In the genomic region with DNA sequence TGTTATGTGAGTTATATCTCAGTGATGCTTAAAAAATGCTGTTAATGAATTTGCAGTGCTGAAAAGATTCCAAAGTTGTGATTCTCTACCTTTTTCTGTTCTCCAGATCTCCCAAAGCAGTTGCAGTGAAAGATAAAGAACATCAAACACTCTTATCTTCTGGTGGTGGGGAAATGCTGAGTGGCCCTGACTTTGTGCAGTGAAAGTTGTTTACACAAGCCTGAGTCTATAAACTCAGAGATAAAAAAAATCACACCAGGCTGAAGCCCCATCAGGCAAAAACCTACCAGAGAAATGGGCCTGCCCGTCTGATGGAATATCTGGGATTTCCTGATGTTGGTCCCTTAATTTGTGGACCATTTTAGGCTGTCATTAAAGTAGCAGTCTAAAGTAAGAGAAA, we compare ENCODE assay signal across 1 cellular context.
TF ChIP-seq lines count a peak whose summit lies in the region.

No MANE protein-coding gene starts in this region.

TF ChIP-seq in K562, 482 proteins besides CTCF, POLR2A, EP300 and RAD21 (continued from another document and continues in another):
- TF ChIP-seq, protein P1, sequence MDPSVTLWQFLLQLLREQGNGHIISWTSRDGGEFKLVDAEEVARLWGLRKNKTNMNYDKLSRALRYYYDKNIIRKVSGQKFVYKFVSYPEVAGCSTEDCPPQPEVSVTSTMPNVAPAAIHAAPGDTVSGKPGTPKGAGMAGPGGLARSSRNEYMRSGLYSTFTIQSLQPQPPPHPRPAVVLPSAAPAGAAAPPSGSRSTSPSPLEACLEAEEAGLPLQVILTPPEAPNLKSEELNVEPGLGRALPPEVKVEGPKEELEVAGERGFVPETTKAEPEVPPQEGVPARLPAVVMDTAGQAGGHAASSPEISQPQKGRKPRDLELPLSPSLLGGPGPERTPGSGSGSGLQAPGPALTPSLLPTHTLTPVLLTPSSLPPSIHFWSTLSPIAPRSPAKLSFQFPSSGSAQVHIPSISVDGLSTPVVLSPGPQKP (CRISPR knock-in tag; IDR thresholded peaks at IDR 0.05), result no peak
- TF ChIP-seq HES1 (IDR thresholded peaks at IDR 0.05; ENCODE audit: low read depth), result peak; percentile 82
- TF ChIP-seq, protein P2, sequence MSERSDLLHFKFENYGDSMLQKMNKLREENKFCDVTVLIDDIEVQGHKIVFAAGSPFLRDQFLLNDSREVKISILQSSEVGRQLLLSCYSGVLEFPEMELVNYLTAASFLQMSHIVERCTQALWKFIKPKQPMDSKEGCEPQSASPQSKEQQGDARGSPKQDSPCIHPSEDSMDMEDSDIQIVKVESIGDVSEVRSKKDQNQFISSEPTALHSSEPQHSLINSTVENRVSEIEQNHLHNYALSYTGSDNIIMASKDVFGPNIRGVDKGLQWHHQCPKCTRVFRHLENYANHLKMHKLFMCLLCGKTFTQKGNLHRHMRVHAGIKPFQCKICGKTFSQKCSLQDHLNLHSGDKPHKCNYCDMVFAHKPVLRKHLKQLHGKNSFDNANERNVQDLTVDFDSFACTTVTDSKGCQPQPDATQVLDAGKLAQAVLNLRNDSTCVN (CRISPR knock-in tag; IDR thresholded peaks at IDR 0.05), result no peak
- TF ChIP-seq, protein P3, sequence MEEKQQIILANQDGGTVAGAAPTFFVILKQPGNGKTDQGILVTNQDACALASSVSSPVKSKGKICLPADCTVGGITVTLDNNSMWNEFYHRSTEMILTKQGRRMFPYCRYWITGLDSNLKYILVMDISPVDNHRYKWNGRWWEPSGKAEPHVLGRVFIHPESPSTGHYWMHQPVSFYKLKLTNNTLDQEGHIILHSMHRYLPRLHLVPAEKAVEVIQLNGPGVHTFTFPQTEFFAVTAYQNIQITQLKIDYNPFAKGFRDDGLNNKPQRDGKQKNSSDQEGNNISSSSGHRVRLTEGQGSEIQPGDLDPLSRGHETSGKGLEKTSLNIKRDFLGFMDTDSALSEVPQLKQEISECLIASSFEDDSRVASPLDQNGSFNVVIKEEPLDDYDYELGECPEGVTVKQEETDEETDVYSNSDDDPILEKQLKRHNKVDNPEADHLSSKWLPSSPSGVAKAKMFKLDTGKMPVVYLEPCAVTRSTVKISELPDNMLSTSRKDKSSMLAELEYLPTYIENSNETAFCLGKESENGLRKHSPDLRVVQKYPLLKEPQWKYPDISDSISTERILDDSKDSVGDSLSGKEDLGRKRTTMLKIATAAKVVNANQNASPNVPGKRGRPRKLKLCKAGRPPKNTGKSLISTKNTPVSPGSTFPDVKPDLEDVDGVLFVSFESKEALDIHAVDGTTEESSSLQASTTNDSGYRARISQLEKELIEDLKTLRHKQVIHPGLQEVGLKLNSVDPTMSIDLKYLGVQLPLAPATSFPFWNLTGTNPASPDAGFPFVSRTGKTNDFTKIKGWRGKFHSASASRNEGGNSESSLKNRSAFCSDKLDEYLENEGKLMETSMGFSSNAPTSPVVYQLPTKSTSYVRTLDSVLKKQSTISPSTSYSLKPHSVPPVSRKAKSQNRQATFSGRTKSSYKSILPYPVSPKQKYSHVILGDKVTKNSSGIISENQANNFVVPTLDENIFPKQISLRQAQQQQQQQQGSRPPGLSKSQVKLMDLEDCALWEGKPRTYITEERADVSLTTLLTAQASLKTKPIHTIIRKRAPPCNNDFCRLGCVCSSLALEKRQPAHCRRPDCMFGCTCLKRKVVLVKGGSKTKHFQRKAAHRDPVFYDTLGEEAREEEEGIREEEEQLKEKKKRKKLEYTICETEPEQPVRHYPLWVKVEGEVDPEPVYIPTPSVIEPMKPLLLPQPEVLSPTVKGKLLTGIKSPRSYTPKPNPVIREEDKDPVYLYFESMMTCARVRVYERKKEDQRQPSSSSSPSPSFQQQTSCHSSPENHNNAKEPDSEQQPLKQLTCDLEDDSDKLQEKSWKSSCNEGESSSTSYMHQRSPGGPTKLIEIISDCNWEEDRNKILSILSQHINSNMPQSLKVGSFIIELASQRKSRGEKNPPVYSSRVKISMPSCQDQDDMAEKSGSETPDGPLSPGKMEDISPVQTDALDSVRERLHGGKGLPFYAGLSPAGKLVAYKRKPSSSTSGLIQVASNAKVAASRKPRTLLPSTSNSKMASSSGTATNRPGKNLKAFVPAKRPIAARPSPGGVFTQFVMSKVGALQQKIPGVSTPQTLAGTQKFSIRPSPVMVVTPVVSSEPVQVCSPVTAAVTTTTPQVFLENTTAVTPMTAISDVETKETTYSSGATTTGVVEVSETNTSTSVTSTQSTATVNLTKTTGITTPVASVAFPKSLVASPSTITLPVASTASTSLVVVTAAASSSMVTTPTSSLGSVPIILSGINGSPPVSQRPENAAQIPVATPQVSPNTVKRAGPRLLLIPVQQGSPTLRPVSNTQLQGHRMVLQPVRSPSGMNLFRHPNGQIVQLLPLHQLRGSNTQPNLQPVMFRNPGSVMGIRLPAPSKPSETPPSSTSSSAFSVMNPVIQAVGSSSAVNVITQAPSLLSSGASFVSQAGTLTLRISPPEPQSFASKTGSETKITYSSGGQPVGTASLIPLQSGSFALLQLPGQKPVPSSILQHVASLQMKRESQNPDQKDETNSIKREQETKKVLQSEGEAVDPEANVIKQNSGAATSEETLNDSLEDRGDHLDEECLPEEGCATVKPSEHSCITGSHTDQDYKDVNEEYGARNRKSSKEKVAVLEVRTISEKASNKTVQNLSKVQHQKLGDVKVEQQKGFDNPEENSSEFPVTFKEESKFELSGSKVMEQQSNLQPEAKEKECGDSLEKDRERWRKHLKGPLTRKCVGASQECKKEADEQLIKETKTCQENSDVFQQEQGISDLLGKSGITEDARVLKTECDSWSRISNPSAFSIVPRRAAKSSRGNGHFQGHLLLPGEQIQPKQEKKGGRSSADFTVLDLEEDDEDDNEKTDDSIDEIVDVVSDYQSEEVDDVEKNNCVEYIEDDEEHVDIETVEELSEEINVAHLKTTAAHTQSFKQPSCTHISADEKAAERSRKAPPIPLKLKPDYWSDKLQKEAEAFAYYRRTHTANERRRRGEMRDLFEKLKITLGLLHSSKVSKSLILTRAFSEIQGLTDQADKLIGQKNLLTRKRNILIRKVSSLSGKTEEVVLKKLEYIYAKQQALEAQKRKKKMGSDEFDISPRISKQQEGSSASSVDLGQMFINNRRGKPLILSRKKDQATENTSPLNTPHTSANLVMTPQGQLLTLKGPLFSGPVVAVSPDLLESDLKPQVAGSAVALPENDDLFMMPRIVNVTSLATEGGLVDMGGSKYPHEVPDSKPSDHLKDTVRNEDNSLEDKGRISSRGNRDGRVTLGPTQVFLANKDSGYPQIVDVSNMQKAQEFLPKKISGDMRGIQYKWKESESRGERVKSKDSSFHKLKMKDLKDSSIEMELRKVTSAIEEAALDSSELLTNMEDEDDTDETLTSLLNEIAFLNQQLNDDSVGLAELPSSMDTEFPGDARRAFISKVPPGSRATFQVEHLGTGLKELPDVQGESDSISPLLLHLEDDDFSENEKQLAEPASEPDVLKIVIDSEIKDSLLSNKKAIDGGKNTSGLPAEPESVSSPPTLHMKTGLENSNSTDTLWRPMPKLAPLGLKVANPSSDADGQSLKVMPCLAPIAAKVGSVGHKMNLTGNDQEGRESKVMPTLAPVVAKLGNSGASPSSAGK (IDR thresholded peaks at IDR 0.05), result no peak
- peak; percentile 62 for TF ChIP-seq MEIS2 (IDR thresholded peaks at IDR 0.05; ENCODE audit: partially characterized antibody)
- TF ChIP-seq RUNX1 (IDR thresholded peaks at IDR 0.05; ENCODE audit: low read depth), result no peak
- TF ChIP-seq, protein P4, sequence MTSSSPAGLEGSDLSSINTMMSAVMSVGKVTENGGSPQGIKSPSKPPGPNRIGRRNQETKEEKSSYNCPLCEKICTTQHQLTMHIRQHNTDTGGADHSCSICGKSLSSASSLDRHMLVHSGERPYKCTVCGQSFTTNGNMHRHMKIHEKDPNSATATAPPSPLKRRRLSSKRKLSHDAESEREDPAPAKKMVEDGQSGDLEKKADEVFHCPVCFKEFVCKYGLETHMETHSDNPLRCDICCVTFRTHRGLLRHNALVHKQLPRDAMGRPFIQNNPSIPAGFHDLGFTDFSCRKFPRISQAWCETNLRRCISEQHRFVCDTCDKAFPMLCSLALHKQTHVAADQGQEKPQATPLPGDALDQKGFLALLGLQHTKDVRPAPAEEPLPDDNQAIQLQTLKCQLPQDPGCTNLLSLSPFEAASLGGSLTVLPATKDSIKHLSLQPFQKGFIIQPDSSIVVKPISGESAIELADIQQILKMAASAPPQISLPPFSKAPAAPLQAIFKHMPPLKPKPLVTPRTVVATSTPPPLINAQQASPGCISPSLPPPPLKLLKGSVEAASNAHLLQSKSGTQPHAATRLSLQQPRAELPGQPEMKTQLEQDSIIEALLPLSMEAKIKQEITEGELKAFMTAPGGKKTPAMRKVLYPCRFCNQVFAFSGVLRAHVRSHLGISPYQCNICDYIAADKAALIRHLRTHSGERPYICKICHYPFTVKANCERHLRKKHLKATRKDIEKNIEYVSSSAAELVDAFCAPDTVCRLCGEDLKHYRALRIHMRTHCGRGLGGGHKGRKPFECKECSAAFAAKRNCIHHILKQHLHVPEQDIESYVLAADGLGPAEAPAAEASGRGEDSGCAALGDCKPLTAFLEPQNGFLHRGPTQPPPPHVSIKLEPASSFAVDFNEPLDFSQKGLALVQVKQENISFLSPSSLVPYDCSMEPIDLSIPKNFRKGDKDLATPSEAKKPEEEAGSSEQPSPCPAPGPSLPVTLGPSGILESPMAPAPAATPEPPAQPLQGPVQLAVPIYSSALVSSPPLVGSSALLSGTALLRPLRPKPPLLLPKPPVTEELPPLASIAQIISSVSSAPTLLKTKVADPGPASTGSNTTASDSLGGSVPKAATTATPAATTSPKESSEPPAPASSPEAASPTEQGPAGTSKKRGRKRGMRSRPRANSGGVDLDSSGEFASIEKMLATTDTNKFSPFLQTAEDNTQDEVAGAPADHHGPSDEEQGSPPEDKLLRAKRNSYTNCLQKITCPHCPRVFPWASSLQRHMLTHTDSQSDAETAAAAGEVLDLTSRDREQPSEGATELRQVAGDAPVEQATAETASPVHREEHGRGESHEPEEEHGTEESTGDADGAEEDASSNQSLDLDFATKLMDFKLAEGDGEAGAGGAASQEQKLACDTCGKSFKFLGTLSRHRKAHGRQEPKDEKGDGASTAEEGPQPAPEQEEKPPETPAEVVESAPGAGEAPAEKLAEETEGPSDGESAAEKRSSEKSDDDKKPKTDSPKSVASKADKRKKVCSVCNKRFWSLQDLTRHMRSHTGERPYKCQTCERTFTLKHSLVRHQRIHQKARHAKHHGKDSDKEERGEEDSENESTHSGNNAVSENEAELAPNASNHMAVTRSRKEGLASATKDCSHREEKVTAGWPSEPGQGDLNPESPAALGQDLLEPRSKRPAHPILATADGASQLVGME (CRISPR knock-in tag; IDR thresholded peaks at IDR 0.05), result no peak
- no peak for TF ChIP-seq GATA2 (CRISPR knock-in tag; IDR thresholded peaks at IDR 0.05)
- TF ChIP-seq ZNF384 (IDR thresholded peaks at IDR 0.05; ENCODE audit: low read depth, low read length), result peak; percentile 61
- no peak for TF ChIP-seq SP2 (IDR thresholded peaks at IDR 0.05; ENCODE audit: extremely low read depth, low read depth, low read length, poor library complexity, severe bottlenecking)
- no peak for TF ChIP-seq POLR2AphosphoS2 (IDR thresholded peaks at IDR 0.05; ENCODE audit: low read length)
- no peak for TF ChIP-seq LCOR (CRISPR knock-in tag; IDR thresholded peaks at IDR 0.05)
- TF ChIP-seq THAP7 (CRISPR knock-in tag; IDR thresholded peaks at IDR 0.05), result no peak
- no peak for TF ChIP-seq E2F3 (CRISPR knock-in tag; IDR thresholded peaks at IDR 0.05)
- TF ChIP-seq, protein P5, sequence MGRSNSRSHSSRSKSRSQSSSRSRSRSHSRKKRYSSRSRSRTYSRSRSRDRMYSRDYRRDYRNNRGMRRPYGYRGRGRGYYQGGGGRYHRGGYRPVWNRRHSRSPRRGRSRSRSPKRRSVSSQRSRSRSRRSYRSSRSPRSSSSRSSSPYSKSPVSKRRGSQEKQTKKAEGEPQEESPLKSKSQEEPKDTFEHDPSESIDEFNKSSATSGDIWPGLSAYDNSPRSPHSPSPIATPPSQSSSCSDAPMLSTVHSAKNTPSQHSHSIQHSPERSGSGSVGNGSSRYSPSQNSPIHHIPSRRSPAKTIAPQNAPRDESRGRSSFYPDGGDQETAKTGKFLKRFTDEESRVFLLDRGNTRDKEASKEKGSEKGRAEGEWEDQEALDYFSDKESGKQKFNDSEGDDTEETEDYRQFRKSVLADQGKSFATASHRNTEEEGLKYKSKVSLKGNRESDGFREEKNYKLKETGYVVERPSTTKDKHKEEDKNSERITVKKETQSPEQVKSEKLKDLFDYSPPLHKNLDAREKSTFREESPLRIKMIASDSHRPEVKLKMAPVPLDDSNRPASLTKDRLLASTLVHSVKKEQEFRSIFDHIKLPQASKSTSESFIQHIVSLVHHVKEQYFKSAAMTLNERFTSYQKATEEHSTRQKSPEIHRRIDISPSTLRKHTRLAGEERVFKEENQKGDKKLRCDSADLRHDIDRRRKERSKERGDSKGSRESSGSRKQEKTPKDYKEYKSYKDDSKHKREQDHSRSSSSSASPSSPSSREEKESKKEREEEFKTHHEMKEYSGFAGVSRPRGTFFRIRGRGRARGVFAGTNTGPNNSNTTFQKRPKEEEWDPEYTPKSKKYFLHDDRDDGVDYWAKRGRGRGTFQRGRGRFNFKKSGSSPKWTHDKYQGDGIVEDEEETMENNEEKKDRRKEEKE (IDR thresholded peaks at IDR 0.05; ENCODE audit: borderline replicate concordance in 1 of 2, control insufficient read depth in 1 of 2, low read depth in 2 of 2, low read length in 1 of 2), result no peak
- TF ChIP-seq MTA2 (IDR thresholded peaks at IDR 0.05; ENCODE audit: low read depth), result peak; percentile 58
- no peak for TF ChIP-seq GTF2F1 (IDR thresholded peaks at IDR 0.05; ENCODE audit: low read depth, low read length)
- TF ChIP-seq TAL1 (IDR thresholded peaks at IDR 0.05), result peak; percentile 76
- TF ChIP-seq NR2C2 (CRISPR knock-in tag; IDR thresholded peaks at IDR 0.05), result no peak
- TF ChIP-seq NR2C2 (tag; IDR thresholded peaks at IDR 0.05), result no peak
- no peak for TF ChIP-seq TCFL5 (CRISPR knock-in tag; conservative IDR thresholded peaks at IDR 0.05)
- no peak for TF ChIP-seq RBM34 (IDR thresholded peaks at IDR 0.05; ENCODE audit: borderline replicate concordance, insufficient read depth, low read length)
- no peak for TF ChIP-seq CGGBP1 (CRISPR knock-in tag; IDR thresholded peaks at IDR 0.05)
- no peak for TF ChIP-seq DMBX1 (CRISPR knock-in tag; IDR thresholded peaks at IDR 0.05; ENCODE audit: borderline replicate concordance)
- no peak for TF ChIP-seq XRCC3 (IDR thresholded peaks at IDR 0.05)
